In the genomic region with DNA sequence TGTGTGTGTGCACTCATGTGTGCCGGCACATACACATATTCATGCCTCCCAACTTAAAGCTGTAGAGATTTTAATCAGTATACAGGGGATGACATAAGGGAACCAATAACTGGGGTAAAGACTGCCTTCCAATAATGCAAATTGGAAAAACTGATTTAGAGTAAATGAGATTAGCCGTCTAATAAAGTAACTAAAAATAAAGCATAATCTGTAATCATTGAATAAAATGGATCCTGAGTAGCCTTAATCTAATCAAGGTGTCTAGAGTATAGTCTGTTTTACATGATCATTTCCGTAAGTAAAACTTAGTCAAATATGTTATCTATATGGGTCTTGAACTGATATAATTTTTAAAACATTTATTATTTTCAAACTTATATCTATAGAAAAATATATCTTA, we compare ENCODE assay signal across 1 cellular context.
TF ChIP-seq lines count a peak whose summit lies in the region.

No MANE protein-coding gene starts in this region.

TF ChIP-seq in GM12878, 131 proteins besides CTCF, POLR2A, EP300 and RAD21 (continued from another document):
- TF ChIP-seq IRF4 (IDR thresholded peaks at IDR 0.05; ENCODE audit: low read depth, low read length) (no peak), SMAD5 (IDR thresholded peaks at IDR 0.05; ENCODE audit: low read depth) (no peak), NR2F1 (conservative IDR thresholded peaks at IDR 0.05) (no peak), FOS (IDR thresholded peaks at IDR 0.05; ENCODE audit: borderline replicate concordance, extremely low read depth, insufficient read length) (no peak), YBX1 (IDR thresholded peaks at IDR 0.05) (no peak), HDGF (IDR thresholded peaks at IDR 0.05) (no peak)
- TF ChIP-seq, protein P1, sequence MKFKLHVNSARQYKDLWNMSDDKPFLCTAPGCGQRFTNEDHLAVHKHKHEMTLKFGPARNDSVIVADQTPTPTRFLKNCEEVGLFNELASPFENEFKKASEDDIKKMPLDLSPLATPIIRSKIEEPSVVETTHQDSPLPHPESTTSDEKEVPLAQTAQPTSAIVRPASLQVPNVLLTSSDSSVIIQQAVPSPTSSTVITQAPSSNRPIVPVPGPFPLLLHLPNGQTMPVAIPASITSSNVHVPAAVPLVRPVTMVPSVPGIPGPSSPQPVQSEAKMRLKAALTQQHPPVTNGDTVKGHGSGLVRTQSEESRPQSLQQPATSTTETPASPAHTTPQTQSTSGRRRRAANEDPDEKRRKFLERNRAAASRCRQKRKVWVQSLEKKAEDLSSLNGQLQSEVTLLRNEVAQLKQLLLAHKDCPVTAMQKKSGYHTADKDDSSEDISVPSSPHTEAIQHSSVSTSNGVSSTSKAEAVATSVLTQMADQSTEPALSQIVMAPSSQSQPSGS (IDR thresholded peaks at IDR 0.05; ENCODE audit: low read length): no peak
